In the genomic region with DNA sequence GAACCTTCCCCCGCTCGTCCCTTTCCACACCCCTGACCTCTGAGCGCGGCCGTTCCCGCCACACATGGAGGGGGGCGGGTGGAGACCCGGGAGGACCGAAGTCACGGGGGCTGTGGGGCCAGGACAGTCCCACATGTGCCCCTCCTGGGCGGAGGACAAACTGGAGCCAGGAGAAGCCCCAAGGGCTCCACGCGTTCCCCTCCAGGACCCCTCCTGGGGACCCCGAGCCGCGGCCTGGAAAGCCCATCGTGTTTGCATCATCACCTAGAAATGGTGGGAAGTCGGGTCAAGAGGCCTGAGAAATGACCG, we compare ENCODE assay signal across 10 cellular contexts. TPM values are rescaled to one million over a fixed set of nuclear protein-coding genes. Genes with fewer than 3 reads are reported as not detected.
DNase-seq lines count a peak whose midpoint lies in the region; ATAC-seq, FAIRE-seq and TF ChIP-seq lines count a peak whose summit lies in the region.
"Had no signal": no experiment of that assay in that cellular context is flagged by ENCODE, and none has a peak within 500 bp of the region (broad histone marks: within the 10 kb centered on the region; RNA-seq: fewer than 3 reads in every experiment).

No MANE protein-coding gene starts in this region.

- no peak for TF ChIP-seq EP300 in A549 (IDR thresholded peaks at IDR 0.05)

- no peak overlapping the region for H3K27ac Mint-ChIP-seq in central memory CD8-positive, alpha-beta T cell (ENCODE audit: low read depth)
- H3K27ac Mint-ChIP-seq in naive thymus-derived CD8-positive, alpha-beta T cell = peak overlapping the region in 1 of 10 donors; percentile 56

- H3K4me2 ChIP-seq in A549 = peak overlapping the region; percentile 100

- H3K4me3 Mint-ChIP-seq in central memory CD8-positive, alpha-beta T cell = peak overlapping the region; percentile 63
- peak overlapping the region; percentile 28 to 74 (median 60) for H3K4me3 Mint-ChIP-seq in naive thymus-derived CD8-positive, alpha-beta T cell

- POLR2A ChIA-PET in A549 (lab: Yijun Ruan, JAX) = interaction anchor here (0.5 kb wide), 1 partner anchor 33 kb away, joined by 3 read pairs; no protein-coding TSS in a partner anchor
- POLR2A ChIA-PET in naive thymus-derived CD8-positive, alpha-beta T cell (lab: Charles Lee) = interaction anchor here (1.0 to 1.6 kb wide), 5 partner anchors 11 to 57 kb away, joined by 3 to 9 read pairs (median 3); no protein-coding TSS in a partner anchor

- no peaks in the 10 kb centered on the region for H3K9me3 Mint-ChIP-seq in central memory CD8-positive, alpha-beta T cell
- no peaks in the 10 kb centered on the region for H3K9me3 Mint-ChIP-seq in naive thymus-derived CD8-positive, alpha-beta T cell

- peaks cover 4% of the 10 kb centered on the region for H3K36me3 Mint-ChIP-seq in central memory CD8-positive, alpha-beta T cell (ENCODE audit: insufficient read depth)
- H3K36me3 Mint-ChIP-seq in naive thymus-derived CD8-positive, alpha-beta T cell = no peaks in the 10 kb centered on the region

- CTCF ChIA-PET in A549 (lab: Yijun Ruan, JAX) = interaction anchor here (0.5 to 15.7 kb wide), 4 partner anchors 35 to 623 kb away, joined by 3 to 324 read pairs (median 81); no protein-coding TSS in a partner anchor

- no peaks in the 10 kb centered on the region for H3K9me3 ChIP-seq in A549

- no peak for ATAC-seq in A549
- ATAC-seq in central memory CD8-positive, alpha-beta T cell (replicated peaks; ENCODE audit: extremely low read depth, poor library complexity, severe bottlenecking) = no peak
- ATAC-seq in naive thymus-derived CD8-positive, alpha-beta T cell = no peak
- no peak for ATAC-seq in GM21619 (IDR thresholded peaks at IDR 0.05; ENCODE audit: unreplicated experiment)

- no peak for DNase-seq in A549 (ENCODE audit: low read depth in 1 of 2, low spot score in 1 of 2)
- no peak for DNase-seq in HFF-Myc (ENCODE audit: extremely low read depth, low read depth)
- no peak for DNase-seq in central memory CD8-positive, alpha-beta T cell (ENCODE audit: low spot score in 2 of 2)
- no peak for DNase-seq in naive thymus-derived CD8-positive, alpha-beta T cell
- no peak for DNase-seq in NCI-H187 (lab: John Stamatoyannopoulos, UW)
- DNase-seq in OCI-M2 (lab: John Stamatoyannopoulos, UW; ENCODE audit: unreplicated experiment) = no peak
- DNase-seq in NK-92 (lab: John Stamatoyannopoulos, UW; ENCODE audit: unreplicated experiment) = no peak
- DNase-seq: DND-41 had no signal

- TF ChIP-seq CTCF in A549 (IDR thresholded peaks at IDR 0.05) = no peak
- TF ChIP-seq CTCF in HFF-Myc (IDR thresholded peaks at IDR 0.05; ENCODE audit: low read depth, low read length, missing control alignments) = no peak

- H3K4me1 Mint-ChIP-seq in central memory CD8-positive, alpha-beta T cell = peaks cover 4% of the 10 kb centered on the region
- peaks cover 6 to 49% (median 19%) of the 10 kb centered on the region in 4 donors for H3K4me1 Mint-ChIP-seq in naive thymus-derived CD8-positive, alpha-beta T cell

- H3K27ac ChIP-seq in A549 = peak overlapping the region in 1 of 2 experiments; percentile 91; a peak in 3 of 6 replicates

- TF ChIP-seq RAD21 in A549 (conservative IDR thresholded peaks at IDR 0.05 in 1 of 2, IDR thresholded peaks at IDR 0.05 in 1 of 2) = no peak

- no peaks in the 10 kb centered on the region for H3K27me3 Mint-ChIP-seq in central memory CD8-positive, alpha-beta T cell
- H3K27me3 Mint-ChIP-seq in naive thymus-derived CD8-positive, alpha-beta T cell = no peaks in the 10 kb centered on the region

- peaks cover 6% of the 10 kb centered on the region; the same call in 1 of the 3 replicates for H3K4me1 ChIP-seq in A549

- no peak for FAIRE-seq in A549 (lab: Jason Lieb, UNC)
- FAIRE-seq: frontal cortex had no signal

- 81% methylated on average over 18 of the region's 19 CpGs for WGBS in A549 (ENCODE audit: missing lambda C conversion rate)

- no peak for TF ChIP-seq POLR2A in A549 (IDR thresholded peaks at IDR 0.05; ENCODE audit: low read length)

- peak overlapping the region; percentile 86 for H3K4me3 ChIP-seq in A549
- peak overlapping the region; percentile 71 for H3K4me3 ChIP-seq in HFF-Myc (replicated peaks; ENCODE audit: low read depth, low read length)

TF ChIP-seq in A549, 52 proteins besides CTCF, POLR2A, EP300 and RAD21:
- TF ChIP-seq JUNB (IDR thresholded peaks at IDR 0.05) = no peak
- no peak for TF ChIP-seq HES2 (IDR thresholded peaks at IDR 0.05)
- no peak for TF ChIP-seq HOXB5 (CRISPR knock-in tag; IDR thresholded peaks at IDR 0.05)
- no peak for TF ChIP-seq KDM5A (IDR thresholded peaks at IDR 0.05)
- TF ChIP-seq, protein P1, sequence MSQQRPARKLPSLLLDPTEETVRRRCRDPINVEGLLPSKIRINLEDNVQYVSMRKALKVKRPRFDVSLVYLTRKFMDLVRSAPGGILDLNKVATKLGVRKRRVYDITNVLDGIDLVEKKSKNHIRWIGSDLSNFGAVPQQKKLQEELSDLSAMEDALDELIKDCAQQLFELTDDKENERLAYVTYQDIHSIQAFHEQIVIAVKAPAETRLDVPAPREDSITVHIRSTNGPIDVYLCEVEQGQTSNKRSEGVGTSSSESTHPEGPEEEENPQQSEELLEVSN (IDR thresholded peaks at IDR 0.05; ENCODE audit: borderline replicate concordance, low read depth) = no peak
- TF ChIP-seq FOXS1 (CRISPR knock-in tag; IDR thresholded peaks at IDR 0.05) = no peak
- TF ChIP-seq ZSCAN20 (CRISPR knock-in tag; IDR thresholded peaks at IDR 0.05) = no peak
- TF ChIP-seq RFX5 (IDR thresholded peaks at IDR 0.05) = no peak
- TF ChIP-seq CBX8 (IDR thresholded peaks at IDR 0.05) = no peak
- no peak for TF ChIP-seq REST (IDR thresholded peaks at IDR 0.05)
- no peak for TF ChIP-seq RCOR1 (IDR thresholded peaks at IDR 0.05; ENCODE audit: low read depth, low read length)
- no peak for TF ChIP-seq ESRRA (IDR thresholded peaks at IDR 0.05; ENCODE audit: borderline replicate concordance, low read length)

RNA-seq across cellular contexts. Expression of gene ABR, which starts 0.6 kb away (rescaled TPM):
- polyA plus RNA-seq in A549 (2011; rRNA removed) (62.5 and 70.9 TPM in 2 replicates), A549 (2017; fragmentation: RNase III; extraction: RNeasy Plus Mini Kit Qiagen cat#74134 plus additional on column Dnase treatment) (68.8 to 78.0 TPM (median 73.8 TPM) in 3 replicates)
- 128 and 131 TPM in 2 replicates for polyA plus RNA-seq in A549 (2012; cell fraction: cytosol; rRNA removed)
- polyA plus RNA-seq in A549 (2012; cell fraction: nucleus; rRNA removed) = 168 and 237 TPM in 2 replicates
- 103 and 133 TPM in 2 replicates for polyA minus RNA-seq in A549 (2011; rRNA and poly(A)+ RNA removed)
- 100 to 1,000 TPM; 118 to 120 TPM for total RNA-seq in naive thymus-derived CD8-positive, alpha-beta T cell
- 10 to 100 TPM in 1 of 3 donors, 1 to 10 TPM in 2; 8.6 to 13.0 (median 8.7) TPM for polyA plus RNA-seq in naive thymus-derived CD8-positive, alpha-beta T cell

Comparison
In these comparisons a context has a peak if more than half of its experiments do, and no peak if none do; other contexts are left out.
1. RNA of gene ABR, which starts 0.6 kb away (polyA plus RNA-seq): 62.5 to 237 TPM in A549; 8.6 to 13.0 TPM in naive thymus-derived CD8-positive, alpha-beta T cell; every median in the first group is over 4 times any median in the second.